Comparison of ENCODE assay signal across 11 cellular contexts in genomic region chr22:40452730-40453487, GRCh38.
A peak's percentile ranks its signal among the peaks of the same experiment; 100 is the strongest.
DNase-seq lines count a peak whose midpoint lies in the region; ATAC-seq and TF ChIP-seq lines count a peak whose summit lies in the region.
"Had no signal": no experiment of that assay in that cellular context is flagged by ENCODE, and none has a peak within 500 bp of the region (broad histone marks: within the 10 kb centered on the region; RNA-seq: fewer than 3 reads in every experiment).

No MANE protein-coding gene starts in this region.

- peak overlapping the region; percentile 38 for H3K27ac Mint-ChIP-seq in stimulated activated naive CD8-positive, alpha-beta T cell treated with anti-CD3 and anti-CD28 coated beads, Interleukin-15, Interleukin-2, amounts not matched to agents 100 ng/mL and 50 ng/mL, for 24 hours
- H3K27ac Mint-ChIP-seq in stimulated activated naive CD8-positive, alpha-beta T cell treated with anti-CD3 and anti-CD28 coated beads, Interleukin-15, amount 100 ng/mL, for 72 hours: peak overlapping the region in 1 of 2 donors; percentile 42
- H3K27ac Mint-ChIP-seq in activated B cell treated with CpG ODN at 0.5 μM for 24 hours (peak overlapping the region; percentile 41), chondrocyte (ENCODE audit: unreplicated experiment) (no peak overlapping the region)
- H3K27ac Mint-ChIP-seq: activated naive CD8-positive, alpha-beta T cell treated with anti-CD3 and anti-CD28 coated beads, Interleukin-2, amount 10 ng/mL, durations not matched to agents 7 days and 5 days had no signal

- intact Hi-C loops in activated B cell treated with CpG ODN at 0.5 μM for 24 hours (cut with micrococcal nuclease): no loop called here

- no peak for ATAC-seq in stimulated activated naive CD8-positive, alpha-beta T cell treated with anti-CD3 and anti-CD28 coated beads, Interleukin-15, amount 100 ng/mL, for 72 hours
- ATAC-seq in activated B cell treated with CpG ODN at 0.5 μM for 24 hours (ENCODE audit: low read depth): peak; percentile 21
- no peak for ATAC-seq in HG02970 (IDR thresholded peaks at IDR 0.05; ENCODE audit: low FRiP score, unreplicated experiment)
- no peak for ATAC-seq in HG02981 (IDR thresholded peaks at IDR 0.05; ENCODE audit: unreplicated experiment)
- ATAC-seq: esophagus mucosa, sciatic nerve had no signal

- DNase-seq in stimulated activated naive CD8-positive, alpha-beta T cell treated with anti-CD3 and anti-CD28 coated beads, Interleukin-15, amount 100 ng/mL, for 72 hours: no peak
- DNase-seq in activated B cell treated with CpG ODN at 0.5 μM for 24 hours: no peak
- peak; percentile 64 for DNase-seq in kidney tubule cell (ENCODE audit: low spot score)
- DNase-seq in chondrocyte (ENCODE audit: low spot score): no peak
- DNase-seq in NCI-H1092 treated with DMSO at 0.1 percent for 48 hours (lab: John Stamatoyannopoulos, UW): no peak
- DNase-seq: activated naive CD8-positive, alpha-beta T cell treated with anti-CD3 and anti-CD28 coated beads, Interleukin-2, amount 10 ng/mL, durations not matched to agents 7 days and 5 days had no signal

- H3K4me1 Mint-ChIP-seq in stimulated activated naive CD8-positive, alpha-beta T cell treated with anti-CD3 and anti-CD28 coated beads, Interleukin-15, Interleukin-2, amounts not matched to agents 100 ng/mL and 50 ng/mL, for 24 hours (ENCODE audit: low read depth): peaks cover 79% of the 10 kb centered on the region
- peaks cover 80% of the 10 kb centered on the region for H3K4me1 Mint-ChIP-seq in stimulated activated naive CD8-positive, alpha-beta T cell treated with anti-CD3 and anti-CD28 coated beads, Interleukin-15, amount 100 ng/mL, for 72 hours
- peaks cover 78% of the 10 kb centered on the region for H3K4me1 Mint-ChIP-seq in activated B cell treated with CpG ODN at 0.5 μM for 24 hours
- peaks cover 43% of the 10 kb centered on the region for H3K4me1 Mint-ChIP-seq in chondrocyte (ENCODE audit: low read depth)

- peaks cover 20% of the 10 kb centered on the region for H3K36me3 Mint-ChIP-seq in stimulated activated naive CD8-positive, alpha-beta T cell treated with anti-CD3 and anti-CD28 coated beads, Interleukin-15, Interleukin-2, amounts not matched to agents 100 ng/mL and 50 ng/mL, for 24 hours (ENCODE audit: low read depth)
- H3K36me3 Mint-ChIP-seq in activated B cell treated with CpG ODN at 0.5 μM for 24 hours (ENCODE audit: low read depth) (peaks cover 36% of the 10 kb centered on the region), chondrocyte (ENCODE audit: low read depth) (no peaks in the 10 kb centered on the region)

- CTCF ChIA-PET in activated B cell treated with CpG ODN at 0.5 μM for 24 hours (lab: Charles Lee): interaction anchor here (1.2 to 1.7 kb wide), 3 partner anchors 9 to 105 kb away, joined by 4 to 6 read pairs (median 5); no protein-coding TSS in a partner anchor

- no peak for TF ChIP-seq CTCF in activated B cell treated with CpG ODN at 0.5 μM for 24 hours (IDR thresholded peaks at IDR 0.05)
- no peak for TF ChIP-seq CTCF in chondrocyte (IDR thresholded peaks at IDR 0.05)

- H3K9me3 Mint-ChIP-seq in stimulated activated naive CD8-positive, alpha-beta T cell treated with anti-CD3 and anti-CD28 coated beads, Interleukin-15, Interleukin-2, amounts not matched to agents 100 ng/mL and 50 ng/mL, for 24 hours: no peaks in the 10 kb centered on the region
- no peaks in the 10 kb centered on the region for H3K9me3 Mint-ChIP-seq in stimulated activated naive CD8-positive, alpha-beta T cell treated with anti-CD3 and anti-CD28 coated beads, Interleukin-15, amount 100 ng/mL, for 72 hours
- no peaks in the 10 kb centered on the region for H3K9me3 Mint-ChIP-seq in activated B cell treated with CpG ODN at 0.5 μM for 24 hours
- no peaks in the 10 kb centered on the region for H3K9me3 Mint-ChIP-seq in chondrocyte (ENCODE audit: low read depth)
- H3K9me3 Mint-ChIP-seq: activated naive CD8-positive, alpha-beta T cell treated with anti-CD3 and anti-CD28 coated beads, Interleukin-2, amount 10 ng/mL, durations not matched to agents 7 days and 5 days had no signal

- no peaks in the 10 kb centered on the region for H3K27me3 Mint-ChIP-seq in stimulated activated naive CD8-positive, alpha-beta T cell treated with anti-CD3 and anti-CD28 coated beads, Interleukin-15, Interleukin-2, amounts not matched to agents 100 ng/mL and 50 ng/mL, for 24 hours
- H3K27me3 Mint-ChIP-seq in stimulated activated naive CD8-positive, alpha-beta T cell treated with anti-CD3 and anti-CD28 coated beads, Interleukin-15, amount 100 ng/mL, for 72 hours: no peaks in the 10 kb centered on the region
- H3K27me3 Mint-ChIP-seq in activated B cell treated with CpG ODN at 0.5 μM for 24 hours: no peaks in the 10 kb centered on the region
- H3K27me3 Mint-ChIP-seq in chondrocyte (ENCODE audit: low read depth): no peaks in the 10 kb centered on the region
- H3K27me3 Mint-ChIP-seq: activated naive CD8-positive, alpha-beta T cell treated with anti-CD3 and anti-CD28 coated beads, Interleukin-2, amount 10 ng/mL, durations not matched to agents 7 days and 5 days had no signal

- no peak overlapping the region for H3K4me3 Mint-ChIP-seq in stimulated activated naive CD8-positive, alpha-beta T cell treated with anti-CD3 and anti-CD28 coated beads, Interleukin-15, Interleukin-2, amounts not matched to agents 100 ng/mL and 50 ng/mL, for 24 hours
- H3K4me3 Mint-ChIP-seq in stimulated activated naive CD8-positive, alpha-beta T cell treated with anti-CD3 and anti-CD28 coated beads, Interleukin-15, amount 100 ng/mL, for 72 hours: no peak overlapping the region
- H3K4me3 Mint-ChIP-seq in activated B cell treated with CpG ODN at 0.5 μM for 24 hours: no peak overlapping the region
- H3K4me3 Mint-ChIP-seq in chondrocyte (ENCODE audit: unreplicated experiment): no peak overlapping the region
- H3K4me3 Mint-ChIP-seq: activated naive CD8-positive, alpha-beta T cell treated with anti-CD3 and anti-CD28 coated beads, Interleukin-2, amount 10 ng/mL, durations not matched to agents 7 days and 5 days had no signal

- POLR2A ChIA-PET in activated B cell treated with CpG ODN at 0.5 μM for 24 hours (lab: Charles Lee): no interaction called here
